1 cellular context compared by ENCODE assay signal in the genomic region with DNA sequence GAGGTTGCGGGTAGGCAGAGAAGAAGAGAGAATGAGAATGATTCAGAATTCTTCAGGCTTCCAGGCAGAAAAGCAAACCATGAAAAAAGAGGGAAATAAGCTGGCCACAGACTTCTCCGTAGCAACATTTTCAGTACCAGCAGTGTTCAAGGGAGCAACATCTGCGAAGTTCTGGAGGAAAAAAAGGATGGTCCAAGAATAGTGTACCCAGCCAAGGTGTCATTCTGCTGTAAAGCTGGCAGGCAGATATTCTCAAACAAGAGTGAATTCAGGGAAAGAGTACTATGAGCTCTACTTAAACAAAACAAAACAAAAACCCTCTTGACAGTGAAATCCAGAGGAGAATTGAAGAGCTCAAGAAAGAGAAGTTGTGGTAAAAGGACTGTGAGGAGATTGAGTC.
TF ChIP-seq lines count a peak whose summit lies in the region.

No MANE protein-coding gene starts in this region.

TF ChIP-seq in HepG2, 621 proteins besides CTCF, POLR2A, EP300 and RAD21 (continued from another document):
- TF ChIP-seq, protein P1, sequence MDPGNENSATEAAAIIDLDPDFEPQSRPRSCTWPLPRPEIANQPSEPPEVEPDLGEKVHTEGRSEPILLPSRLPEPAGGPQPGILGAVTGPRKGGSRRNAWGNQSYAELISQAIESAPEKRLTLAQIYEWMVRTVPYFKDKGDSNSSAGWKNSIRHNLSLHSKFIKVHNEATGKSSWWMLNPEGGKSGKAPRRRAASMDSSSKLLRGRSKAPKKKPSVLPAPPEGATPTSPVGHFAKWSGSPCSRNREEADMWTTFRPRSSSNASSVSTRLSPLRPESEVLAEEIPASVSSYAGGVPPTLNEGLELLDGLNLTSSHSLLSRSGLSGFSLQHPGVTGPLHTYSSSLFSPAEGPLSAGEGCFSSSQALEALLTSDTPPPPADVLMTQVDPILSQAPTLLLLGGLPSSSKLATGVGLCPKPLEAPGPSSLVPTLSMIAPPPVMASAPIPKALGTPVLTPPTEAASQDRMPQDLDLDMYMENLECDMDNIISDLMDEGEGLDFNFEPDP (CRISPR knock-in tag; conservative IDR thresholded peaks at IDR 0.05): no peak
